In genomic region chr11:2703487-2704141, GRCh38 we compare ENCODE assay signal across 1 cellular context.
TF ChIP-seq lines count a peak whose summit lies in the region.

No MANE protein-coding gene starts in this region.

TF ChIP-seq in H1, 55 proteins besides CTCF, POLR2A, EP300 and RAD21:
- TF ChIP-seq HDAC2 (IDR thresholded peaks at IDR 0.05; ENCODE audit: borderline replicate concordance in 1 of 2, low read depth in 2 of 2, low read length in 2 of 2) = no peak
- no peak for TF ChIP-seq CHD2 (IDR thresholded peaks at IDR 0.05; ENCODE audit: low read length)
- no peak for TF ChIP-seq EGR1 (IDR thresholded peaks at IDR 0.05; ENCODE audit: borderline replicate concordance, low read depth, low read length)
- TF ChIP-seq CBX5 (IDR thresholded peaks at IDR 0.05; ENCODE audit: low read depth, low read length) = no peak
- no peak for TF ChIP-seq MAFK (IDR thresholded peaks at IDR 0.05; ENCODE audit: low read depth, low read length)
- no peak for TF ChIP-seq MAX (IDR thresholded peaks at IDR 0.05)
- TF ChIP-seq TEAD4 (IDR thresholded peaks at IDR 0.05; ENCODE audit: low read depth, low read length) = no peak
- no peak for TF ChIP-seq TBP (IDR thresholded peaks at IDR 0.05; ENCODE audit: low read depth, low read length)
- no peak for TF ChIP-seq CEBPB (IDR thresholded peaks at IDR 0.05; ENCODE audit: low read depth, low read length)
- no peak for TF ChIP-seq ASH2L (IDR thresholded peaks at IDR 0.05; ENCODE audit: low read length)
TF ChIP-seq in H1: peak in this region for 0.
